In genomic region chr1:114473796-114474195, GRCh38 we compare ENCODE assay signal across 12 cellular contexts.
"Had no signal": no experiment of that assay in that cellular context is flagged by ENCODE, and none has a peak within 500 bp of the region (broad histone marks: within the 10 kb centered on the region; RNA-seq: fewer than 3 reads in every experiment).

No MANE protein-coding gene starts in this region.

- ATAC-seq: left lung; mucosa of descending colon; naive thymus-derived CD4-positive, alpha-beta T cell; stimulated activated effector memory CD8-positive, alpha-beta T cell treated with anti-CD3 and anti-CD28 coated beads, Interleukin-12 subunit alpha, Interleukin-12 subunit beta, amount 100 ng/mL, for 72 hours; T-cell had no signal

- FAIRE-seq: kidney had no signal

- DNase-seq: activated CD4-positive, alpha-beta memory T cell treated with anti-CD3 and anti-CD28 coated beads, Interleukin-2, amount 10 ng/mL, durations not matched to agents 7 days and 5 days; activated naive CD4-positive, alpha-beta T cell; kidney; left lung; mucosa of descending colon; naive thymus-derived CD4-positive, alpha-beta T cell; T-cell; T-helper 9 cell; uterus had no signal

- H3K27ac ChIP-seq: ascending aorta, left lung, uterus had no signal

- H3K9me3 ChIP-seq: left lung, mucosa of descending colon, uterus had no signal

- H3K27ac Mint-ChIP-seq: activated CD4-positive, alpha-beta memory T cell treated with anti-CD3 and anti-CD28 coated beads, Interleukin-2, amount 10 ng/mL, durations not matched to agents 7 days and 5 days; activated T-helper 1 cell treated with anti-CD3 and anti-CD28 coated beads, Interleukin-12 subunit alpha, Interleukin-12 subunit beta, Interleukin-2, Interleukin-4 antibody, amounts not matched to agents 30 ng/mL and 10 ng/mL and 1 ng/mL, durations not matched to agents 14 hours and 24 hours and 36 hours; stimulated activated effector memory CD8-positive, alpha-beta T cell treated with anti-CD3 and anti-CD28 coated beads, Interleukin-12 subunit alpha, Interleukin-12 subunit beta, amount 100 ng/mL, for 72 hours had no signal

- H3K9me3 Mint-ChIP-seq: activated T-helper 1 cell treated with anti-CD3 and anti-CD28 coated beads, Interleukin-12 subunit alpha, Interleukin-12 subunit beta, Interleukin-2, Interleukin-4 antibody, amounts not matched to agents 30 ng/mL and 10 ng/mL and 1 ng/mL, durations not matched to agents 14 hours and 24 hours and 36 hours had no signal

- H3K36me3 ChIP-seq: ascending aorta, left lung, uterus had no signal

- H3K27me3 ChIP-seq: ascending aorta, left lung, uterus had no signal

- H3K27me3 Mint-ChIP-seq: activated CD4-positive, alpha-beta memory T cell treated with anti-CD3 and anti-CD28 coated beads, Interleukin-2, amount 10 ng/mL, durations not matched to agents 7 days and 5 days; naive thymus-derived CD4-positive, alpha-beta T cell; T-cell had no signal

- H3K4me3 ChIP-seq: ascending aorta, left lung, mucosa of descending colon, uterus had no signal

- H3K4me3 Mint-ChIP-seq: activated CD4-positive, alpha-beta memory T cell treated with anti-CD3 and anti-CD28 coated beads, Interleukin-2, amount 10 ng/mL, durations not matched to agents 7 days and 5 days; activated T-helper 1 cell treated with anti-CD3 and anti-CD28 coated beads, Interleukin-12 subunit alpha, Interleukin-12 subunit beta, Interleukin-2, Interleukin-4 antibody, amounts not matched to agents 30 ng/mL and 10 ng/mL and 1 ng/mL, durations not matched to agents 14 hours and 24 hours and 36 hours; stimulated activated effector memory CD8-positive, alpha-beta T cell treated with anti-CD3 and anti-CD28 coated beads, Interleukin-12 subunit alpha, Interleukin-12 subunit beta, amount 100 ng/mL, for 72 hours; T-cell had no signal
